In the genomic region with DNA sequence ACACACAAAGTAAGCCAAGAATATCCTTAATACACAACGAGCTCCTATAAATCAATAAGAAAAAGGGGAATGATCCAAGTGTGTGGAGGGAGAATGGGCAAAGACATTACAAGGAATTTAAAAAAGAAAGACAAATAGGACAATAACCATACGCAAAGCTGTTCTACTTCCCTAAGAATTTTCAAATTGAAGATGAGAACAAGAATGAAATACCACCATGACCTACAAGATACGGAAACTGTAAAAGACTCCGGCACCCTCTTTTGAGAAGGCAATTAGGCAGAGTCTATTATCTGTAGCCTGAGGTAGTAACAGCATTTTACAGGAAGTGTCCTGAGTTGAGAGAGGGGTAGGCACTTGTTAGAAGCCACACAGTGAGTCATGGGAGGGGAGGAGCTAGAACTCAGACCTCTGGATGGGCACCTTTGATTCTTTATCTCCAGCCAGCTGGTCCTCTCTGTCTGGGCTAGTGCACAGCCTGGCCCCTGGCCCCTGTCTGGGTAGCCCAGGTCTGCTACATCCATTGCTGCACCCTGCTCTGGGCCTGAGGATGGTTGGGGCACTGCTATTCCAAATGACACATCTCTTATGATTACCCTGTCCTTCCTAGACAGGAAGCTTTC, we compare ENCODE assay signal across 17 cellular contexts. TPM values are rescaled to one million over a fixed set of nuclear protein-coding genes. Genes with fewer than 3 reads are reported as not detected.
DNase-seq lines count a peak whose midpoint lies in the region; TF ChIP-seq lines count a peak whose summit lies in the region.
"Had no signal": no experiment of that assay in that cellular context is flagged by ENCODE, and none has a peak within 500 bp of the region (broad histone marks: within the 10 kb centered on the region; RNA-seq: fewer than 3 reads in every experiment).

No MANE protein-coding gene starts in this region.

- no peak overlapping the region for H3K27ac ChIP-seq in A673 (ENCODE audit: low read depth, low read length, poor library complexity, severe bottlenecking)
- H3K27ac ChIP-seq: brain microvascular endothelial cell, hepatocyte had no signal

- H3K36me3 ChIP-seq in A673 (ENCODE audit: insufficient read depth, low read length, poor library complexity, severe bottlenecking), result no peaks in the 10 kb centered on the region
- H3K36me3 ChIP-seq: brain microvascular endothelial cell had no signal

- intact Hi-C loops in A673 (cut with micrococcal nuclease; ENCODE audit: unreplicated experiment), result no loop called here

- no peaks in the 10 kb centered on the region for H3K4me1 ChIP-seq in A673 (ENCODE audit: insufficient read depth, low read length, poor library complexity, severe bottlenecking)

- no TSS peak for BruUV-seq in A673 (replicated peaks; lab: Mats Ljungman, UMichigan)

- in situ Hi-C loops in GM13976 (cut with MboI; ENCODE audit: low sequenced_read_pairs, unreplicated experiment), result no loop called here

- DNase-seq in A673 (ENCODE audit: low spot score) (peak; percentile 12), H4 (ENCODE audit: low spot score) (peak; percentile 20), OCI-M1 (lab: John Stamatoyannopoulos, UW) (peak; percentile 35), epithelial cell of esophagus (ENCODE audit: low read depth) (peak; percentile 19), GM20000 (ENCODE audit: low spot score) (no peak), GM13976 (ENCODE audit: low spot score) (no peak), NCI-H1417 treated with DMSO at 0.1 percent for 48 hours (lab: John Stamatoyannopoulos, UW) (no peak)
- DNase-seq in activated CD4-positive, CD25-positive, alpha-beta regulatory T cell (lab: John Stamatoyannopoulos, UW), result no peak
- DNase-seq: activated CD4-positive, alpha-beta T cell treated with anti-CD3 and anti-CD28 coated beads, Interleukin-2, amount 50 U/mL, for 4 hours; activated T-cell treated with anti-CD3 and anti-CD28 coated beads, Interleukin-2, amount 50 U/mL, for 4 hours; brain microvascular endothelial cell; left cardiac atrium; NCI-H1436; NCI-H345 had no signal

- no peaks in the 10 kb centered on the region for H3K9me3 ChIP-seq in A673 (ENCODE audit: low read depth, low read length, poor library complexity, severe bottlenecking)

- POLR2A ChIA-PET in A673 (lab: Charles Lee; ENCODE audit: low non-redundant PET), result interaction anchor here (0.7 kb wide), 1 partner anchor 143 kb away, joined by 3 read pairs; no protein-coding TSS in a partner anchor

- TF ChIP-seq CTCF in A673 (conservative IDR thresholded peaks at IDR 0.05; ENCODE audit: low read depth, low read length) (no peak), epithelial cell of esophagus (IDR thresholded peaks at IDR 0.05; ENCODE audit: insufficient read depth, low read depth, low read length, missing control alignments) (no peak), GM20000 (IDR thresholded peaks at IDR 0.05; ENCODE audit: extremely low read depth, missing control alignments) (no peak), GM13976 (IDR thresholded peaks at IDR 0.05; ENCODE audit: borderline replicate concordance, control extremely low read depth, extremely low read depth, insufficient read depth, missing control alignments) (no peak)

- CTCF ChIA-PET in A673 (lab: Charles Lee), result no interaction called here

- H3K27me3 ChIP-seq in A673 (replicated peaks; ENCODE audit: insufficient read depth, low read depth, low read length, poor library complexity), result peaks cover 16% of the 10 kb centered on the region
- H3K27me3 ChIP-seq: hepatocyte had no signal

- H3K4me3 ChIP-seq in A673 (ENCODE audit: low read depth, low read length, poor library complexity, severe bottlenecking) (no peak overlapping the region), epithelial cell of esophagus (ENCODE audit: low read length) (no peak overlapping the region)
- H3K4me3 ChIP-seq: hepatocyte had no signal

RNA-seq across cellular contexts. Expression of gene RSPO4, which starts 15.3 kb away (rescaled TPM):
- not detected in 2 replicates for total RNA-seq in A673 (2021)
- not detected in 2 replicates for total RNA-seq in H4 (2014; rRNA removed; shearing (Covaris generic))
- total RNA-seq: activated naive CD4-positive, alpha-beta T cell treated with anti-CD3 and anti-CD28 coated beads, Interleukin-2, amount 50 U/mL, for 72 hours; activated T-cell treated with anti-CD3 and anti-CD28 coated beads, Interleukin-2, amount 50 U/mL, for 4 hours; OCI-LY7 had no signal

Comparison
In these comparisons a context has a peak if more than half of its experiments do, and no peak if none do; other contexts are left out.
1. DNase-seq: peak in A673 (single experiment), H4 (single experiment), OCI-M1 (single experiment) and epithelial cell of esophagus (single experiment); none in GM20000 (single experiment), GM13976 (single experiment), activated CD4-positive, CD25-positive, alpha-beta regulatory T cell (0 of 4) and NCI-H1417 treated with DMSO at 0.1 percent for 48 hours (single experiment).